7 cellular contexts compared by ENCODE assay signal in genomic region chr2:111395350-111396128, GRCh38.
DNase-seq lines count a peak whose midpoint lies in the region; ATAC-seq and TF ChIP-seq lines count a peak whose summit lies in the region.
"Not testable (repeated sequence)": the region's sequence is repeated elsewhere in the genome, so short reads cannot be mapped to it uniquely, and the experiment has no call there.

No MANE protein-coding gene starts in this region.

- H3K36me3 ChIP-seq in body of pancreas (replicated peaks in 1 of 2; ENCODE audit: insufficient read depth in 1 of 2, low read depth in 2 of 2), result not testable (repeated sequence)

- peak; percentile 4 for DNase-seq in GM20000 (ENCODE audit: low spot score)
- peak; percentile 61 for DNase-seq in activated CD4-positive, CD25-positive, alpha-beta regulatory T cell treated with anti-CD3 and anti-CD28 coated beads, Interleukin-2, amount 50 U/mL, for 72 hours
- peak; percentile 61 to 66 for DNase-seq in activated T-cell treated with anti-CD3 and anti-CD28 coated beads, Interleukin-2, amount 50 U/mL, for 48 hours
- peak in 1 of 4 donors; percentile 25 for DNase-seq in body of pancreas
- DNase-seq in Right ventricle myocardium inferior (ENCODE audit: missing footprints), result not testable (repeated sequence)
- peak; percentile 58 for DNase-seq in natural killer cell treated with Interleukin-12 subunit alpha and Interleukin-12 subunit beta and Interleukin-15 and Interleukin-18, amount 100 ng/mL, for 72 hours (ENCODE audit: low spot score)
- DNase-seq in stimulated activated CD4-positive, alpha-beta T cell treated with anti-CD3 and anti-CD28 coated beads, Interleukin-4, amount 100 ng/mL, for 24 hours, result peak; percentile 83

- H3K4me1 Mint-ChIP-seq in natural killer cell treated with Interleukin-12 subunit alpha and Interleukin-12 subunit beta and Interleukin-15 and Interleukin-18, amount 100 ng/mL, for 72 hours (ENCODE audit: low read depth in 2 of 2), result not testable (repeated sequence)

- H3K27me3 Mint-ChIP-seq in natural killer cell treated with Interleukin-12 subunit alpha and Interleukin-12 subunit beta and Interleukin-15 and Interleukin-18, amount 100 ng/mL, for 72 hours, result not testable (repeated sequence)

- not testable (repeated sequence) for H3K9me3 ChIP-seq in body of pancreas

- intact Hi-C loops in body of pancreas (cut with DNase I); Right ventricle myocardium inferior (cut with DNase I): not testable (repeated sequence)

- not testable (repeated sequence) for H3K27me3 ChIP-seq in body of pancreas

- H3K4me3 Mint-ChIP-seq in natural killer cell treated with Interleukin-12 subunit alpha and Interleukin-12 subunit beta and Interleukin-15 and Interleukin-18, amount 100 ng/mL, for 72 hours, result not testable (repeated sequence)

- not testable (repeated sequence) for H3K4me1 ChIP-seq in body of pancreas

- H3K4me3 ChIP-seq in body of pancreas, result not testable (repeated sequence)

- not testable (repeated sequence) for TF ChIP-seq POLR2A in body of pancreas (IDR thresholded peaks at IDR 0.05)

- not testable (repeated sequence) for H3K36me3 Mint-ChIP-seq in natural killer cell treated with Interleukin-12 subunit alpha and Interleukin-12 subunit beta and Interleukin-15 and Interleukin-18, amount 100 ng/mL, for 72 hours

- WGBS in body of pancreas, 2 donors, result 51 to 57% methylated on average over 6 of the region's 10 CpGs

- not testable (repeated sequence) for H3K9me3 Mint-ChIP-seq in natural killer cell treated with Interleukin-12 subunit alpha and Interleukin-12 subunit beta and Interleukin-15 and Interleukin-18, amount 100 ng/mL, for 72 hours

- not testable (repeated sequence) for H3K27ac ChIP-seq in body of pancreas

- not testable (repeated sequence) for H3K27ac Mint-ChIP-seq in natural killer cell treated with Interleukin-12 subunit alpha and Interleukin-12 subunit beta and Interleukin-15 and Interleukin-18, amount 100 ng/mL, for 72 hours

- ATAC-seq in body of pancreas, result peak; percentile 33
- peak; percentile 48 for ATAC-seq in Right ventricle myocardium inferior
- ATAC-seq in natural killer cell treated with Interleukin-12 subunit alpha and Interleukin-12 subunit beta and Interleukin-15 and Interleukin-18, amount 100 ng/mL, for 72 hours, result peak in 1 of 2 donors; percentile 57

- TF ChIP-seq CTCF in GM20000 (IDR thresholded peaks at IDR 0.05; ENCODE audit: extremely low read depth, missing control alignments); body of pancreas (IDR thresholded peaks at IDR 0.05): not testable (repeated sequence)
